Comparison of ENCODE assay signal across 16 cellular contexts in the genomic region with DNA sequence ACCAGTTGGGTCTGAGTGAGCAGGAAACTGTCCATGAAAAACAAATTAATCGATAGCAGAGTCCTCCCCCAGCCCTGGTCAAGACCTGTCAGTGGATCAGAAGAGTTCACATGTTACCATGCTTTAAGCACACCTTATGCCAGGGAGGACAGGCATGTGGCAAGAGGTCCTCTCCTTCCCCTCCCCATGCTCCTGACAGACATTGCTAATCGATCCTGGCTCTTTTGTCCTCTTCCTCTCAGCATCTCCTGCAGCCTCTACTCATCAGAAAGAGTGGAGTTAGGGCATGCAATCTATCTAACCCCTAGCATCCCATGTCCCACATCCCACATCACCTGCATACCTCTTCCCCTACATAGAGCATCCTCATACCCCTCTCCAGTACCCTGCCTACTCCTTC.
DNase-seq lines count a peak whose midpoint lies in the region; ATAC-seq, FAIRE-seq and TF ChIP-seq lines count a peak whose summit lies in the region.
"Had no signal": no experiment of that assay in that cellular context is flagged by ENCODE, and none has a peak within 500 bp of the region (broad histone marks: within the 10 kb centered on the region; RNA-seq: fewer than 3 reads in every experiment).

No MANE protein-coding gene starts in this region.

- in situ Hi-C loops in K562 (cut with MboI): no loop called here

- H3K9me3 Mint-ChIP-seq in GM23338: no peaks in the 10 kb centered on the region; the same call in 2 of the 3 replicates
- H3K9me3 Mint-ChIP-seq in activated T-cell treated with anti-CD3 and anti-CD28 coated beads, Interleukin-2, amount 50 U/mL, for 72 hours: no peaks in the 10 kb centered on the region
- H3K9me3 Mint-ChIP-seq: CD4-positive, alpha-beta T cell had no signal

- no peak overlapping the region for H3K9ac ChIP-seq in K562 (ENCODE audit: insufficient read depth in 1 of 2, low read depth in 2 of 2, low read length in 2 of 2)
- H3K9ac ChIP-seq in mesendoderm (ENCODE audit: low read length): no peak overlapping the region
- H3K9ac ChIP-seq in MM.1S (ENCODE audit: low read length): no peak overlapping the region

- H3K79me2 ChIP-seq in GM23338 (replicated peaks; ENCODE audit: insufficient read depth) (no peaks in the 10 kb centered on the region), K562 (ENCODE audit: control insufficient read depth, insufficient read depth, low read length) (no peaks in the 10 kb centered on the region), mesendoderm (ENCODE audit: control insufficient read depth, insufficient read depth, low read length) (no peaks in the 10 kb centered on the region), MM.1S (ENCODE audit: low read length) (no peaks in the 10 kb centered on the region)

- H3K36me3 ChIP-seq in GM23338 (ENCODE audit: insufficient read depth) (no peaks in the 10 kb centered on the region), HEK293 (ENCODE audit: control insufficient read depth in 2 of 2, insufficient read depth in 1 of 2, low read length in 2 of 2) (no peaks in the 10 kb centered on the region), K562 (ENCODE audit: control insufficient read depth, insufficient read depth, low read length) (no peaks in the 10 kb centered on the region), mesendoderm (ENCODE audit: control insufficient read depth, insufficient read depth, low read length) (no peaks in the 10 kb centered on the region), MM.1S (replicated peaks; ENCODE audit: insufficient read depth, low read length) (no peaks in the 10 kb centered on the region)

- no peak overlapping the region for H3K56ac ChIP-seq in mesendoderm (ENCODE audit: low read length)

- intact Hi-C loops in K562 (cut with micrococcal nuclease): no loop called here

- no peak for FAIRE-seq in K562 (lab: Jason Lieb, UNC)
- FAIRE-seq: GM12892, GM19239 had no signal

- no peak overlapping the region for H4K5ac ChIP-seq in mesendoderm (ENCODE audit: low read length)

- H3K4me2 ChIP-seq in GM23338 (peak overlapping the region; percentile 54; the same call in 1 of the 2 replicates), K562 (ENCODE audit: insufficient read depth, low read length) (no peak overlapping the region), mesendoderm (ENCODE audit: low read length) (no peak overlapping the region), MM.1S (ENCODE audit: low read depth, low read length) (no peak overlapping the region)

- H3K36me3 Mint-ChIP-seq in GM23338 (ENCODE audit: low read depth): no peaks in the 10 kb centered on the region
- H3K36me3 Mint-ChIP-seq in activated T-cell treated with anti-CD3 and anti-CD28 coated beads, Interleukin-2, amount 50 U/mL, for 72 hours (ENCODE audit: insufficient read depth in 2 of 2): no peaks in the 10 kb centered on the region

- H3K4me3 ChIP-seq in GM23338 (no peak overlapping the region), HEK293 (ENCODE audit: low read depth, low read length) (no peak overlapping the region), K562 (no peak overlapping the region), mesendoderm (ENCODE audit: low read length) (no peak overlapping the region), MM.1S (ENCODE audit: low read length) (no peak overlapping the region)

- H3K27me3 ChIP-seq in GM23338 (ENCODE audit: insufficient read depth) (peaks cover 7% of the 10 kb centered on the region; the same call in 1 of the 2 replicates), K562 (ENCODE audit: control insufficient read depth in 2 of 2, insufficient read depth in 2 of 2, low read length in 2 of 2) (no peaks in the 10 kb centered on the region; a peak in 1 of 5 replicates), mesendoderm (ENCODE audit: insufficient read depth, low read length, poor library complexity) (no peaks in the 10 kb centered on the region), MM.1S (replicated peaks; ENCODE audit: insufficient read depth, low read length) (no peaks in the 10 kb centered on the region)

- H3F3A ChIP-seq in GM23338 (replicated peaks; ENCODE audit: low read depth): peaks cover 12% of the 10 kb centered on the region
- H3F3A ChIP-seq in MM.1S (ENCODE audit: insufficient read depth, low read length): no peaks in the 10 kb centered on the region

- H4K20me1 ChIP-seq in GM23338 (replicated peaks; ENCODE audit: insufficient read depth) (no peaks in the 10 kb centered on the region), K562 (replicated peaks; ENCODE audit: control insufficient read depth, insufficient read depth, low read length) (no peaks in the 10 kb centered on the region), MM.1S (ENCODE audit: insufficient read depth, low read length) (no peaks in the 10 kb centered on the region)

- no peak overlapping the region for H2AFZ ChIP-seq in GM23338
- no peak overlapping the region for H2AFZ ChIP-seq in K562 (ENCODE audit: low read depth, low read length)
- H2AFZ ChIP-seq in MM.1S (ENCODE audit: low read length): no peak overlapping the region

- no peak for DNase-seq in GM23338 (ENCODE audit: low spot score)
- no peak for DNase-seq in K562 (ENCODE audit: extremely low read depth in 1 of 4, low spot score in 3 of 4)
- no peak for DNase-seq in mesendoderm
- DNase-seq in MM.1S: no peak
- no peak for DNase-seq in activated T-cell treated with anti-CD3 and anti-CD28 coated beads, Interleukin-2, amount 50 U/mL, for 72 hours
- DNase-seq: C1 segment of cervical spinal cord; CD4-positive, alpha-beta T cell; DMS 273 treated with DMSO at 0.1 percent for 48 hours; DMS79; GDM1 had no signal

- no TSS peak for BruUV-seq in K562 (replicated peaks; lab: Mats Ljungman, UMichigan)

- H2BK5ac ChIP-seq in mesendoderm (ENCODE audit: low read length): no peak overlapping the region

- no peak overlapping the region for H3K23ac ChIP-seq in mesendoderm (ENCODE audit: low read length)

- H3K4ac ChIP-seq in mesendoderm (ENCODE audit: low read depth, low read length): no peak overlapping the region

- H3K9me2 ChIP-seq in GM23338 (ENCODE audit: insufficient read depth) (peaks cover 17% of the 10 kb centered on the region; the same call in 1 of the 2 replicates), MM.1S (replicated peaks; ENCODE audit: insufficient read depth, low read length) (no peaks in the 10 kb centered on the region)

- no peaks in the 10 kb centered on the region for H3K9me3 ChIP-seq in HEK293 (ENCODE audit: control insufficient read depth, insufficient read depth, low read depth, low read length)
- H3K9me3 ChIP-seq in K562 (replicated peaks; ENCODE audit: control insufficient read depth, insufficient read depth, low read depth, low read length): no peaks in the 10 kb centered on the region
- no peaks in the 10 kb centered on the region for H3K9me3 ChIP-seq in MM.1S (replicated peaks; ENCODE audit: insufficient read depth, low read length)

- H3K27ac ChIP-seq in GM23338 (ENCODE audit: low read depth) (no peak overlapping the region), HEK293 (ENCODE audit: extremely low read depth, low read depth, low read length) (no peak overlapping the region), K562 (ENCODE audit: extremely low read depth, low read depth, low read length) (no peak overlapping the region), mesendoderm (ENCODE audit: low read depth, low read length) (no peak overlapping the region), MM.1S (ENCODE audit: low read length) (no peak overlapping the region)

- H3K27ac Mint-ChIP-seq in GM23338: no peak overlapping the region
- no peak overlapping the region for H3K27ac Mint-ChIP-seq in activated T-cell treated with anti-CD3 and anti-CD28 coated beads, Interleukin-2, amount 50 U/mL, for 72 hours
- H3K27ac Mint-ChIP-seq: B cell; CD4-positive, alpha-beta T cell had no signal

- no peak overlapping the region for H3K18ac ChIP-seq in mesendoderm (ENCODE audit: low read length)

- WGBS in K562 (ENCODE audit: insufficient coverage, low coverage, missing lambda C conversion rate): 0% methylated on average over 2 of the region's 2 CpGs
- WGBS in mesendoderm (ENCODE audit: extremely low coverage, insufficient coverage, low lambda C conversion rate): no CpG with 5 or more reads among the region's 2 CpGs

- H2AK5ac ChIP-seq in mesendoderm (ENCODE audit: low read length): peak overlapping the region; percentile 90

- TF ChIP-seq CTCF in GM23338 (conservative IDR thresholded peaks at IDR 0.05; ENCODE audit: low read depth in 2 of 2) (no peak), HEK293 (tag by site-specific recombination; IDR thresholded peaks at IDR 0.05) (no peak), K562 (IDR thresholded peaks at IDR 0.05 in 2 of 3, conservative IDR thresholded peaks at IDR 0.05 in 1 of 3; ENCODE audit: insufficient read depth in 2 of 3, low read depth in 1 of 3, low read length in 3 of 3) (no peak), MM.1S (IDR thresholded peaks at IDR 0.05; ENCODE audit: low read length) (no peak)

- TF ChIP-seq EP300 in K562 (IDR thresholded peaks at IDR 0.05; ENCODE audit: low read length): no peak

- no peaks in the 10 kb centered on the region for H3K9me1 ChIP-seq in K562 (ENCODE audit: control insufficient read depth, insufficient read depth, low read length)

- TF ChIP-seq POLR2A in K562 (conservative IDR thresholded peaks at IDR 0.05): no peak

- H3K4me1 ChIP-seq in GM23338 (ENCODE audit: insufficient read depth) (peaks cover 46% of the 10 kb centered on the region), HEK293 (ENCODE audit: control insufficient read depth, insufficient read depth, low read length) (no peaks in the 10 kb centered on the region), K562 (replicated peaks in 1 of 2; ENCODE audit: control insufficient read depth in 2 of 2, insufficient read depth in 2 of 2, low read length in 2 of 2) (no peaks in the 10 kb centered on the region), mesendoderm (ENCODE audit: control insufficient read depth, low read depth, low read length) (peaks cover 4% of the 10 kb centered on the region), MM.1S (ENCODE audit: low read length) (no peaks in the 10 kb centered on the region)

- H2BK15ac ChIP-seq in mesendoderm (replicated peaks; ENCODE audit: low read depth): no peak overlapping the region

- CTCF ChIA-PET in HEK293 (lab: Yijun Ruan, JAX): interaction anchor here (1.0 kb wide), 1 partner anchor 112 kb away, joined by 3 read pairs; no protein-coding TSS in a partner anchor
- CTCF ChIA-PET in K562 (lab: Yijun Ruan, JAX; ENCODE audit: low intra/inter-chr PET ratio): no interaction called here

- TF ChIP-seq RAD21 in K562 (CRISPR knock-in tag; conservative IDR thresholded peaks at IDR 0.05 in 1 of 2, IDR thresholded peaks at IDR 0.05 in 1 of 2): no peak

- H3K27me3 Mint-ChIP-seq in GM23338 (ENCODE audit: insufficient read depth, low read depth, poor library complexity): peaks cover 15% of the 10 kb centered on the region
- no peaks in the 10 kb centered on the region for H3K27me3 Mint-ChIP-seq in activated T-cell treated with anti-CD3 and anti-CD28 coated beads, Interleukin-2, amount 50 U/mL, for 72 hours (ENCODE audit: low read depth)
- H3K27me3 Mint-ChIP-seq: B cell; CD4-positive, alpha-beta T cell had no signal

- H3K4me1 Mint-ChIP-seq in GM23338: peaks cover 57% of the 10 kb centered on the region
- H3K4me1 Mint-ChIP-seq in activated T-cell treated with anti-CD3 and anti-CD28 coated beads, Interleukin-2, amount 50 U/mL, for 72 hours (ENCODE audit: low read depth): no peaks in the 10 kb centered on the region
- H3K4me1 Mint-ChIP-seq: B cell had no signal

- no peaks in the 10 kb centered on the region for H3K79me1 ChIP-seq in mesendoderm (ENCODE audit: low read length)

- no peak overlapping the region; the same call in 2 of the 3 replicates for H3K4me3 Mint-ChIP-seq in GM23338
- H3K4me3 Mint-ChIP-seq in activated T-cell treated with anti-CD3 and anti-CD28 coated beads, Interleukin-2, amount 50 U/mL, for 72 hours: no peak overlapping the region
- H3K4me3 Mint-ChIP-seq: B cell; CD4-positive, alpha-beta T cell had no signal

- no peak overlapping the region for H4K8ac ChIP-seq in mesendoderm (ENCODE audit: low read depth, low read length)

- H2BK120ac ChIP-seq in mesendoderm (ENCODE audit: low read depth, low read length): no peak overlapping the region

- ATAC-seq in GM23338 (no peak), K562 (no peak), HG03280 (IDR thresholded peaks at IDR 0.05; ENCODE audit: unreplicated experiment) (no peak), GM18520 (IDR thresholded peaks at IDR 0.05; ENCODE audit: unreplicated experiment) (no peak)
- ATAC-seq in activated T-cell treated with anti-CD3 and anti-CD28 coated beads, Interleukin-2, amount 50 U/mL, for 72 hours (replicated peaks in 1 of 2): no peak

- POLR2A ChIA-PET in HEK293 (lab: Yijun Ruan, JAX): no interaction called here
- POLR2A ChIA-PET in K562 (lab: Yijun Ruan, JAX): no interaction called here
